ENCODE assay signal across 30 cellular contexts in the genomic region with DNA sequence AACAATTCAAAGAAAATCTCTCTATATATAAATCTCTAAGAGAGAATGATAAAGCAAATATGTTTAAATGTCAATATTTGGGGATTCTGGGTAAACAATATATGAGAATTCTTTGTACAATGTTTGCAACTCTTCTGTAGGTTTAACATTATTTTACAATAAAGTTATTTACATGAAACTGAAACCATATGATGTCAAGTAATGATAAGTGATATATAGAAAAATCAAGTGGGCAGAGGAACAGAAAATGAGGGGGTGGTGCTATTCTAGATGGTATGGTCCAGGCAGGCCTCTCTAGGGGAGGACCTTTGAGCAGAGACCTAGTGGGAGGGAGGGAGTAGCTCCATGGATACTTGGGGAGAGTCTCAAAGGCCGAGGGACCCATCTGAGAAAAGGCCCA. TPM values are rescaled to one million over a fixed set of nuclear protein-coding genes. Genes with fewer than 3 reads are reported as not detected.
DNase-seq lines count a peak whose midpoint lies in the region; ATAC-seq, FAIRE-seq and TF ChIP-seq lines count a peak whose summit lies in the region.
"Had no signal": no experiment of that assay in that cellular context is flagged by ENCODE, and none has a peak within 500 bp of the region (broad histone marks: within the 10 kb centered on the region; RNA-seq: fewer than 3 reads in every experiment).

No MANE protein-coding gene starts in this region.

- H3K4me1 ChIP-seq in GM12878 (ENCODE audit: control insufficient read depth, insufficient read depth, low read length) = no peaks in the 10 kb centered on the region
- H3K4me1 ChIP-seq: BE2C had no signal

- H4K20me1 ChIP-seq in GM12878 (ENCODE audit: control insufficient read depth, insufficient read depth) = no peaks in the 10 kb centered on the region
- H4K20me1 ChIP-seq: BLaER1 had no signal

- H3K27ac ChIP-seq in GM12878 (ENCODE audit: control insufficient read depth, insufficient read depth) = no peak overlapping the region
- H3K27ac ChIP-seq: BLaER1 had no signal

- peaks cover 10% of the 10 kb centered on the region for H3K27me3 Mint-ChIP-seq in brain

- no peaks in the 10 kb centered on the region for H3K36me3 ChIP-seq in GM12878 (ENCODE audit: control insufficient read depth in 2 of 2, insufficient read depth in 2 of 2, low read length in 1 of 2)
- H3K36me3 ChIP-seq: BE2C, BLaER1 had no signal

- FAIRE-seq in GM12891 (lab: Jason Lieb, UNC) (no peak), GM12878 (lab: Jason Lieb, UNC) (no peak)
- FAIRE-seq: A204.1, GM12892, GM18507, GM19239 had no signal

- H3K4me3 ChIP-seq in GM12878 = no peak overlapping the region
- H3K4me3 ChIP-seq: BLaER1 had no signal

- TF ChIP-seq RAD21 in GM12878 (IDR thresholded peaks at IDR 0.05; ENCODE audit: insufficient read depth, low read depth, low read length) = no peak

- RAD21 ChIA-PET in GM12878 (lab: Charles Lee; ENCODE audit: unreplicated experiment) = no interaction called here

- no peak for TF ChIP-seq EP300 in GM12878 (IDR thresholded peaks at IDR 0.05; ENCODE audit: borderline replicate concordance in 1 of 2, control insufficient read depth in 1 of 2, low read depth in 2 of 2, low read length in 2 of 2)

- ATAC-seq in GM12878 = no peak
- no peak for ATAC-seq in GM18519 (IDR thresholded peaks at IDR 0.05; ENCODE audit: low FRiP score, unreplicated experiment)

- no peak overlapping the region for H2AFZ ChIP-seq in GM12878 (ENCODE audit: control insufficient read depth, low read depth, low read length)

- BruUV-seq in GM12878 (replicated peaks; lab: Mats Ljungman, UMichigan) = no TSS peak

- SMC1A ChIA-PET in GM12878 (lab: Charles Lee; ENCODE audit: uncharacterized antibody, unreplicated experiment) = no interaction called here

- TF ChIP-seq POLR2A in GM12891 (IDR thresholded peaks at IDR 0.05; ENCODE audit: low read depth, low read length) = no peak
- no peak for TF ChIP-seq POLR2A in GM12878 (IDR thresholded peaks at IDR 0.05; ENCODE audit: low read depth, low read length)

- H3K27ac Mint-ChIP-seq in brain = peak overlapping the region in 3 of 5 experiments; percentile 4 to 31 (median 22)
- H3K27ac Mint-ChIP-seq: CD14-positive monocyte; CD4-positive, alpha-beta memory T cell; CD8-positive, alpha-beta memory T cell had no signal

- WGBS in GM12878 (ENCODE audit: insufficient coverage, insufficient replicate concordance, low lambda C conversion rate, missing lambda C conversion rate) = 0% methylated on average over 1 of the region's 1 CpG

- TF ChIP-seq CTCF in GM12878 (IDR thresholded peaks at IDR 0.05 in 2 of 3, conservative IDR thresholded peaks at IDR 0.05 in 1 of 3; ENCODE audit: control insufficient read depth in 2 of 3, extremely low read depth in 1 of 3, insufficient read depth in 1 of 3, low read depth in 3 of 3, low read length in 3 of 3) (no peak), brain (conservative IDR thresholded peaks at IDR 0.05) (no peak)

- DNase-seq in GM12891 (ENCODE audit: insufficient read length, low spot score) (no peak), GM12878 (ENCODE audit: low read depth, low spot score) (no peak), NCI-H345 treated with DMSO at 0.1 percent for 48 hours (lab: John Stamatoyannopoulos, UW; ENCODE audit: unreplicated experiment) (no peak)
- DNase-seq in activated naive CD4-positive, alpha-beta T cell treated with anti-CD3 and anti-CD28 coated beads, Interleukin-2, amount 50 U/mL, for 16 hours = no peak
- DNase-seq: 8988T; ACHN; BE2C; C1 segment of cervical spinal cord; CD4-positive, alpha-beta memory T cell; CD4-positive, CD25-positive, alpha-beta regulatory T cell; CD8-positive, alpha-beta memory T cell; COR-L47; DMS 273 treated with DMSO at 0.1 percent for 48 hours; DMS153; DMS53; DMS79; DND-41; EL; GDM1 had no signal

- peaks cover 0 to 5% (median 0%) of the 10 kb centered on the region in 5 experiments for H3K9me3 Mint-ChIP-seq in brain

- no peaks in the 10 kb centered on the region for H3K79me2 ChIP-seq in GM12878 (ENCODE audit: control insufficient read depth, insufficient read depth, low read length)

- H3K27me3 ChIP-seq in GM12878 (replicated peaks in 1 of 2; ENCODE audit: control insufficient read depth in 2 of 2, insufficient read depth in 2 of 2, low read length in 1 of 2) = no peaks in the 10 kb centered on the region; a peak in 2 of 4 replicates
- H3K27me3 ChIP-seq: BE2C, BLaER1 had no signal

- H3K4me2 ChIP-seq in GM12878 (ENCODE audit: control insufficient read depth, insufficient read depth) = no peak overlapping the region
- H3K4me2 ChIP-seq: BLaER1 had no signal

- H3K4me3 Mint-ChIP-seq in brain = no peak overlapping the region
- H3K4me3 Mint-ChIP-seq: CD14-positive monocyte; CD4-positive, alpha-beta memory T cell; CD8-positive, alpha-beta memory T cell had no signal

- CTCF ChIA-PET in GM12878 (lab: Yijun Ruan, JAX) = interaction anchor here (2.0 kb wide), 1 partner anchor 25 kb away, joined by 5 read pairs; no protein-coding TSS in a partner anchor

- no peaks in the 10 kb centered on the region for H3K9me3 ChIP-seq in GM12878 (replicated peaks; ENCODE audit: control insufficient read depth, insufficient read depth, low read length)
- H3K9me3 ChIP-seq: BE2C, BLaER1 had no signal

- H3K9ac ChIP-seq in GM12878 (ENCODE audit: control insufficient read depth, insufficient read depth, low read length) = no peak overlapping the region
- H3K9ac ChIP-seq: BLaER1 had no signal

- POLR2A ChIA-PET in GM12878 (lab: Charles Lee) = no interaction called here

- no peaks in the 10 kb centered on the region for H3K36me3 Mint-ChIP-seq in brain
- H3K36me3 Mint-ChIP-seq: CD14-positive monocyte; CD4-positive, alpha-beta memory T cell; CD4-positive, CD25-positive, alpha-beta regulatory T cell; CD8-positive, alpha-beta memory T cell had no signal

- intact Hi-C loops in GM12878 (cut with micrococcal nuclease; ENCODE audit: unreplicated experiment) = no loop called here

- H3K4me1 Mint-ChIP-seq in brain = peaks cover 68% of the 10 kb centered on the region
- H3K4me1 Mint-ChIP-seq: CD14-positive monocyte; CD4-positive, alpha-beta memory T cell; CD4-positive, CD25-positive, alpha-beta regulatory T cell; CD8-positive, alpha-beta memory T cell had no signal

- in situ Hi-C loops in GM12878 (cut with MboI) = no loop called here

TF ChIP-seq in GM12891, 5 proteins besides CTCF, POLR2A, EP300 and RAD21:
- no peak for TF ChIP-seq PAX5 (IDR thresholded peaks at IDR 0.05; ENCODE audit: insufficient read depth, low read length, severe bottlenecking)
- no peak for TF ChIP-seq POU2F2 (IDR thresholded peaks at IDR 0.05; ENCODE audit: low read depth, low read length)
- no peak for TF ChIP-seq POLR2AphosphoS5 (IDR thresholded peaks at IDR 0.05; ENCODE audit: low read depth, low read length)
- TF ChIP-seq SPI1 (IDR thresholded peaks at IDR 0.05; ENCODE audit: low read depth, low read length) = 0 out of 2 replicates have a peak, but pooled peaks have one; percentile 11
TF ChIP-seq in GM12891: peak in this region for 1.

TF ChIP-seq in GM12878, 131 proteins besides CTCF, POLR2A, EP300 and RAD21 (continues in another document):
- TF ChIP-seq TCF7 (IDR thresholded peaks at IDR 0.05; ENCODE audit: borderline replicate concordance) = no peak

RNA-seq across cellular contexts. Expression of a gene that starts 16.4 kb away (rescaled TPM):
- polyA plus RNA-seq in GM12891 (2012; ENCODE audit: low read depth, missing spikeins) = not detected
- not detected in 2 replicates for total RNA-seq in GM12878 (2013; cell fraction: nucleolus; rRNA removed)
- total RNA-seq in GM12878 (2014; rRNA removed) = not detected in 2 replicates
- not detected in 2 replicates for total RNA-seq in GM12878 (2014; rRNA removed; fragmentation: Illumina TruSeq; extraction: Trizol)
- not detected in 2 replicates for total RNA-seq in GM12878 (2021)
- not detected for polyA plus RNA-seq in GM12878 (2011; ENCODE audit: low read depth)
- not detected in 2 replicates for polyA plus RNA-seq in GM12878 (2011; rRNA removed)
- polyA plus RNA-seq in GM12878 (2011; cell fraction: cytosol; rRNA removed) = 0.01 TPM in 1 of 2 replicates, not detected in the other
- polyA plus RNA-seq in GM12878 (2011; cell fraction: nucleus; rRNA removed) = 0.12 and 0.13 TPM in 2 replicates
- polyA plus RNA-seq in GM12878 (2012) = not detected in 2 replicates
- not detected in 2 replicates for polyA plus RNA-seq in GM12878 (2014; fragmentation: Illumina TruSeq; extraction: Trizol)
- not detected for polyA plus RNA-seq in GM12878 (2014; fragmentation: Nextera tagmentation; extraction: Ambion mirVana)
- not detected in 2 replicates for polyA plus RNA-seq in GM12878 (2014; rRNA removed)
- polyA plus RNA-seq in GM12878 (2016; fragmentation: Nextera tagmentation; extraction: Ambion mirVana) = not detected
- 0.05 TPM in 1 of 2 replicates, not detected in the other for polyA minus RNA-seq in GM12878 (2011; rRNA and poly(A)+ RNA removed)
- not detected in 2 replicates for polyA minus RNA-seq in GM12878 (2011; cell fraction: cytosol; rRNA and poly(A)+ RNA removed)
- polyA minus RNA-seq in GM12878 (2011; cell fraction: nucleus; rRNA and poly(A)+ RNA removed) = 0.10 TPM in 1 of 2 replicates, not detected in the other
- polyA plus RNA-seq in brain (ENCODE audit: insufficient read depth, low read depth, low replicate concordance) = 0.98 TPM
- total RNA-seq: CD4-positive, alpha-beta memory T cell; CD4-positive, CD25-positive, alpha-beta regulatory T cell; CD8-positive, alpha-beta memory T cell; Daoy; G401 had no signal
- polyA plus RNA-seq: AG04450; CD14-positive monocyte; CD4-positive, alpha-beta memory T cell; CD4-positive, CD25-positive, alpha-beta regulatory T cell; CD8-positive, alpha-beta memory T cell had no signal

RNA-seq across cellular contexts. Expression of a gene that starts 39.0 kb away (rescaled TPM):
- 3.7 TPM for polyA plus RNA-seq in GM12891 (2012; ENCODE audit: low read depth, missing spikeins)
- total RNA-seq in GM12878 (2013; cell fraction: nucleolus; rRNA removed) = 3.0 and 4.5 TPM in 2 replicates
- total RNA-seq in GM12878 (2014; rRNA removed) (19.3 and 20.5 TPM in 2 replicates), GM12878 (2014; rRNA removed; fragmentation: Illumina TruSeq; extraction: Trizol) (14.4 and 14.8 TPM in 2 replicates), GM12878 (2021) (15.8 and 16.0 TPM in 2 replicates)
- 8.8 TPM for polyA plus RNA-seq in GM12878 (2011; ENCODE audit: low read depth)
- polyA plus RNA-seq in GM12878 (2011; rRNA removed) (17.6 and 17.8 TPM in 2 replicates), GM12878 (2014; fragmentation: Illumina TruSeq; extraction: Trizol) (19.3 and 19.6 TPM in 2 replicates), GM12878 (2014; fragmentation: Nextera tagmentation; extraction: Ambion mirVana) (1 to 10 TPM; 4.1 to 7.5 TPM), GM12878 (2014; rRNA removed) (13.7 and 14.2 TPM in 2 replicates), GM12878 (2016; fragmentation: Nextera tagmentation; extraction: Ambion mirVana) (10 to 100 TPM; 15.2 to 17.9 TPM), brain (ENCODE audit: insufficient read depth, low read depth, low replicate concordance) (7.4 TPM)
- polyA plus RNA-seq in GM12878 (2011; cell fraction: cytosol; rRNA removed) = 12.6 and 14.4 TPM in 2 replicates
- 7.6 and 8.1 TPM in 2 replicates for polyA plus RNA-seq in GM12878 (2011; cell fraction: nucleus; rRNA removed)
- polyA plus RNA-seq in GM12878 (2012) = 9.3 and 9.8 TPM in 2 replicates
- 12.8 and 17.8 TPM in 2 replicates for polyA minus RNA-seq in GM12878 (2011; rRNA and poly(A)+ RNA removed)
- 6.3 and 6.7 TPM in 2 replicates for polyA minus RNA-seq in GM12878 (2011; cell fraction: cytosol; rRNA and poly(A)+ RNA removed)
- polyA minus RNA-seq in GM12878 (2011; cell fraction: nucleus; rRNA and poly(A)+ RNA removed) = 2.3 and 3.5 TPM in 2 replicates
